In genomic region chr10:68001000-68001399, GRCh38 we compare ENCODE assay signal across 8 cellular contexts.
"Had no signal": no experiment of that assay in that cellular context is flagged by ENCODE, and none has a peak within 500 bp of the region (broad histone marks: within the 10 kb centered on the region; RNA-seq: fewer than 3 reads in every experiment).

No MANE protein-coding gene starts in this region.

- H3K4me3 Mint-ChIP-seq: IgD-negative memory B cell had no signal

- H3K27ac ChIP-seq: HL-60 had no signal

- FAIRE-seq: HepG2, HTR-8/SVneo, K562 had no signal

- ATAC-seq: HepG2, K562 had no signal

- DNase-seq: IMR-90, KBM-7, KG1 had no signal

- H3K4me3 ChIP-seq: K562 had no signal

- H3K27me3 Mint-ChIP-seq: IgD-negative memory B cell had no signal

- H3K9me3 Mint-ChIP-seq: IgD-negative memory B cell had no signal
